ENCODE assay signal across 14 cellular contexts in genomic region chr2:208031608-208032019, GRCh38. TPM values are rescaled to one million over a fixed set of nuclear protein-coding genes. Genes with fewer than 3 reads are reported as not detected.
DNase-seq lines count a peak whose midpoint lies in the region; ATAC-seq and TF ChIP-seq lines count a peak whose summit lies in the region.
"Had no signal": no experiment of that assay in that cellular context is flagged by ENCODE, and none has a peak within 500 bp of the region (broad histone marks: within the 10 kb centered on the region; RNA-seq: fewer than 3 reads in every experiment).

No MANE protein-coding gene starts in this region.

- no peak overlapping the region for H3K4me2 ChIP-seq in mesenchymal stem cell (ENCODE audit: low read length, poor library complexity, severe bottlenecking)

- no peaks in the 10 kb centered on the region for H3K9me3 Mint-ChIP-seq in activated CD8-positive, alpha-beta memory T cell treated with anti-CD3 and anti-CD28 coated beads, Interleukin-2, amount 10 ng/mL, durations not matched to agents 7 days and 5 days (ENCODE audit: low read depth)
- H3K9me3 Mint-ChIP-seq: activated T-cell treated with anti-CD3 and anti-CD28 coated beads, Interleukin-2, amount 50 U/mL, for 24 hours had no signal

- no peak overlapping the region for H3K27ac ChIP-seq in AG04450 (ENCODE audit: low read depth, low read length)
- H3K27ac ChIP-seq in HL-60 (replicated peaks): peak overlapping the region; percentile 42
- H3K27ac ChIP-seq in mesenchymal stem cell (ENCODE audit: low read length, poor library complexity, severe bottlenecking): no peak overlapping the region
- no peak overlapping the region for H3K27ac ChIP-seq in transverse colon

- H2BK120ac ChIP-seq in mesenchymal stem cell (ENCODE audit: low read depth, low read length): no peak overlapping the region

- H3K36me3 ChIP-seq in mesenchymal stem cell (ENCODE audit: control insufficient read depth in 1 of 2, insufficient read depth in 2 of 2, low read depth in 1 of 2, low read length in 2 of 2) (no peaks in the 10 kb centered on the region), transverse colon (no peaks in the 10 kb centered on the region)
- H3K36me3 ChIP-seq: adrenal gland had no signal

- H4K91ac ChIP-seq in mesenchymal stem cell (ENCODE audit: low read length): no peak overlapping the region

- no peaks in the 10 kb centered on the region for H3K79me1 ChIP-seq in mesenchymal stem cell (replicated peaks; ENCODE audit: low read length, poor library complexity, severe bottlenecking)

- peaks cover 5% of the 10 kb centered on the region for H3K27me3 Mint-ChIP-seq in activated CD8-positive, alpha-beta memory T cell treated with anti-CD3 and anti-CD28 coated beads, Interleukin-2, amount 10 ng/mL, durations not matched to agents 7 days and 5 days
- H3K27me3 Mint-ChIP-seq: activated T-cell treated with anti-CD3 and anti-CD28 coated beads, Interleukin-2, amount 50 U/mL, for 24 hours had no signal

- no peak overlapping the region for H3K23ac ChIP-seq in mesenchymal stem cell (ENCODE audit: low read length in 2 of 2)

- H3K4me3 ChIP-seq in AG04450 (ENCODE audit: low read depth, low read length) (no peak overlapping the region), HL-60 (replicated peaks; ENCODE audit: insufficient read depth, low read length) (no peak overlapping the region), mesenchymal stem cell (ENCODE audit: insufficient read depth in 1 of 2, low read depth in 1 of 2, low read length in 2 of 2) (no peak overlapping the region), transverse colon (no peak overlapping the region)
- H3K4me3 ChIP-seq: adrenal gland had no signal

- peaks cover 4% of the 10 kb centered on the region for H3K27me3 ChIP-seq in AG04450 (ENCODE audit: control insufficient read depth, insufficient read depth, low read length)
- no peaks in the 10 kb centered on the region for H3K27me3 ChIP-seq in HL-60 (ENCODE audit: insufficient read depth, poor library complexity, severe bottlenecking)
- no peaks in the 10 kb centered on the region for H3K27me3 ChIP-seq in mesenchymal stem cell (ENCODE audit: control insufficient read depth in 1 of 2, insufficient read depth in 1 of 2, low read length in 2 of 2)
- H3K27me3 ChIP-seq in transverse colon: no peaks in the 10 kb centered on the region
- H3K27me3 ChIP-seq: adrenal gland had no signal

- H3K9me3 ChIP-seq in AG04450 (ENCODE audit: control insufficient read depth, insufficient read depth, low read length) (no peaks in the 10 kb centered on the region), mesenchymal stem cell (ENCODE audit: control insufficient read depth, low read length) (no peaks in the 10 kb centered on the region), transverse colon (no peaks in the 10 kb centered on the region)
- H3K9me3 ChIP-seq: adrenal gland had no signal

- H3K14ac ChIP-seq in mesenchymal stem cell (ENCODE audit: low read length in 2 of 2): no peak overlapping the region

- CTCF ChIA-PET in AG04450 (lab: Charles Lee): interaction anchor here (1.2 to 5.8 kb wide), 3 partner anchors 10 to 286 kb away, joined by 3 to 65 read pairs (median 5); no protein-coding TSS in a partner anchor
- CTCF ChIA-PET in activated CD8-positive, alpha-beta memory T cell treated with anti-CD3 and anti-CD28 coated beads, Interleukin-2, amount 10 ng/mL, durations not matched to agents 7 days and 5 days (lab: Charles Lee): interaction anchor here (0.7 to 2.7 kb wide), 3 partner anchors 9 to 406 kb away, joined by 3 to 13 read pairs (median 3); partner anchors contain the start of gene METTL21A

- no peak for ATAC-seq in activated CD8-positive, alpha-beta memory T cell treated with anti-CD3 and anti-CD28 coated beads, Interleukin-2, amount 10 ng/mL, durations not matched to agents 7 days and 5 days
- ATAC-seq in HG03045 (IDR thresholded peaks at IDR 0.05; ENCODE audit: unreplicated experiment): no peak

- no peak overlapping the region for H2BK12ac ChIP-seq in mesenchymal stem cell (ENCODE audit: low read length in 2 of 2)

- H2AFZ ChIP-seq in mesenchymal stem cell (ENCODE audit: low read depth, low read length): no peak overlapping the region

- no peak overlapping the region for H2BK5ac ChIP-seq in mesenchymal stem cell (ENCODE audit: low read depth, low read length, poor library complexity, severe bottlenecking)

- DNase-seq in AG04450 (ENCODE audit: low read depth, low spot score) (peak; percentile 6), HL-60 (ENCODE audit: low read depth in 1 of 2, low spot score in 1 of 2) (peak; percentile 73 to 83), amniotic epithelial cell (ENCODE audit: low read depth) (peak; percentile 70), mesenchymal stem cell (peak; percentile 88), transverse colon (no peak), foreskin melanocyte (no peak)
- no peak for DNase-seq in activated CD8-positive, alpha-beta memory T cell treated with anti-CD3 and anti-CD28 coated beads, Interleukin-2, amount 10 ng/mL, durations not matched to agents 7 days and 5 days
- DNase-seq: activated CD4-positive, CD25-positive, alpha-beta regulatory T cell treated with anti-CD3 and anti-CD28 coated beads, Interleukin-2, amount 50 U/mL, for 72 hours; activated T-cell treated with anti-CD3 and anti-CD28 coated beads, Interleukin-2, amount 50 U/mL, for 24 hours; adrenal gland; H7; NCI-H1930; NK-92 treated with Interleukin-12 subunit alpha and Interleukin-12 subunit beta, amount 100 ng/mL, for 24 hours had no signal

- H3K4me1 ChIP-seq in mesenchymal stem cell (ENCODE audit: control insufficient read depth, insufficient read depth, low read depth, low read length) (no peaks in the 10 kb centered on the region), transverse colon (no peaks in the 10 kb centered on the region)

- in situ Hi-C loops in transverse colon (cut with MboI; ENCODE audit: low pct_ligation_motif_present in 1 of 4, low pct_unique_long_range_greater_than_20kb in 1 of 4, low sequenced_read_pairs in 3 of 4): loop anchor here in 3 of 4 donors (10.0 to 25.0 kb wide), 3 partner anchors 287 to 407 kb away; partner anchors contain the start of gene METTL21A (in 1 of the 3)

- TF ChIP-seq POLR2A in transverse colon (IDR thresholded peaks at IDR 0.05): no peak

- POLR2A ChIA-PET in AG04450 (lab: Yijun Ruan, JAX): no interaction called here

- intact Hi-C loops in transverse colon (cut with DNase I; ENCODE audit: low total_unique reads): no loop called here

- no peak overlapping the region for H3K4me3 Mint-ChIP-seq in activated CD8-positive, alpha-beta memory T cell treated with anti-CD3 and anti-CD28 coated beads, Interleukin-2, amount 10 ng/mL, durations not matched to agents 7 days and 5 days
- H3K4me3 Mint-ChIP-seq: activated T-cell treated with anti-CD3 and anti-CD28 coated beads, Interleukin-2, amount 50 U/mL, for 24 hours had no signal

- no peaks in the 10 kb centered on the region for H3K36me3 Mint-ChIP-seq in activated CD8-positive, alpha-beta memory T cell treated with anti-CD3 and anti-CD28 coated beads, Interleukin-2, amount 10 ng/mL, durations not matched to agents 7 days and 5 days

- no peak overlapping the region for H3K9ac ChIP-seq in mesenchymal stem cell (ENCODE audit: low read length)

- H2BK15ac ChIP-seq in mesenchymal stem cell (ENCODE audit: low read depth, poor library complexity, severe bottlenecking): no peak overlapping the region

- no peak for TF ChIP-seq CTCF in AG04450 (IDR thresholded peaks at IDR 0.05; ENCODE audit: low read depth, low read length)
- TF ChIP-seq CTCF in HL-60 (IDR thresholded peaks at IDR 0.05; ENCODE audit: insufficient read depth, low read length): no peak
- no peak for TF ChIP-seq CTCF in transverse colon (IDR thresholded peaks at IDR 0.05)

- WGBS in mesenchymal stem cell: 51% methylated on average over 7 of the region's 7 CpGs
- 52% methylated on average over 7 of the region's 7 CpGs; no CpG with 5 or more reads in 1 of the 2 donors for WGBS in transverse colon (ENCODE audit: low coverage in 1 of 2), 2 donors

- no peak overlapping the region for H4K8ac ChIP-seq in mesenchymal stem cell (ENCODE audit: low read length)

- no peak overlapping the region for H2AK5ac ChIP-seq in mesenchymal stem cell (ENCODE audit: low read length, severe bottlenecking)

- TF ChIP-seq EP300 in transverse colon (IDR thresholded peaks at IDR 0.05; ENCODE audit: low read depth): no peak

- no peak overlapping the region for H3K27ac Mint-ChIP-seq in activated CD8-positive, alpha-beta memory T cell treated with anti-CD3 and anti-CD28 coated beads, Interleukin-2, amount 10 ng/mL, durations not matched to agents 7 days and 5 days
- H3K27ac Mint-ChIP-seq: activated T-cell treated with anti-CD3 and anti-CD28 coated beads, Interleukin-2, amount 50 U/mL, for 24 hours had no signal

- no peak overlapping the region for H3K18ac ChIP-seq in mesenchymal stem cell (ENCODE audit: low read depth in 1 of 2, low read length in 2 of 2)

- H3K4me1 Mint-ChIP-seq in activated CD8-positive, alpha-beta memory T cell treated with anti-CD3 and anti-CD28 coated beads, Interleukin-2, amount 10 ng/mL, durations not matched to agents 7 days and 5 days: peaks cover 7% of the 10 kb centered on the region

- H3K4ac ChIP-seq in mesenchymal stem cell (ENCODE audit: low read depth in 1 of 2, low read length in 2 of 2): no peak overlapping the region

RNA-seq across cellular contexts. Expression of gene PLEKHM3, which starts 6.3 kb away (rescaled TPM):
- polyA plus RNA-seq in AG04450 (2011; rRNA removed): 5.3 and 7.0 TPM in 2 replicates
- 22.2 and 24.6 TPM in 2 replicates for polyA minus RNA-seq in AG04450 (2011; rRNA and poly(A)+ RNA removed)
- 3.5 TPM for polyA plus RNA-seq in mesenchymal stem cell (2013, experiment 1 of 2)
- polyA plus RNA-seq in mesenchymal stem cell (2013, experiment 2 of 2): 3.6 TPM
- 1 to 10 TPM; 4.7 to 5.1 TPM for total RNA-seq in activated CD8-positive, alpha-beta memory T cell treated with anti-CD3 and anti-CD28 coated beads, Interleukin-2, amount 10 ng/mL, durations not matched to agents 7 days and 5 days
- 10 to 100 TPM; 19.1 to 26.5 (median 24.0) TPM for total RNA-seq in transverse colon

Comparison
In these comparisons a context has a peak if more than half of its experiments do, and no peak if none do; other contexts are left out.
1. DNase-seq: peak in AG04450 (single experiment), HL-60 (2 of 2), amniotic epithelial cell (single experiment) and mesenchymal stem cell (single experiment); none in activated CD8-positive, alpha-beta memory T cell treated with anti-CD3 and anti-CD28 coated beads, Interleukin-2, amount 10 ng/mL, durations not matched to agents 7 days and 5 days (single experiment), transverse colon (single experiment) and foreskin melanocyte (single experiment).